Comparison of ENCODE assay signal across 8 cellular contexts in genomic region chr9:133347985-133348762, GRCh38. TPM values are rescaled to one million over a fixed set of nuclear protein-coding genes. Genes with fewer than 3 reads are reported as not detected.
DNase-seq lines count a peak whose midpoint lies in the region; ATAC-seq, FAIRE-seq and TF ChIP-seq lines count a peak whose summit lies in the region.

TSS of gene MED22 (minus strand) at chr9:133348131. CDS start at chr9:133346662, 1,469 bp downstream.
TSS of gene RPL7A (plus strand) at chr9:133348218. CDS start at chr9:133348244, 26 bp downstream.

- H4K20me1 ChIP-seq in keratinocyte (ENCODE audit: control insufficient read depth, extremely low read depth, insufficient read depth, low read length), result peaks cover 13% of the 10 kb centered on the region

- H3K27me3 Mint-ChIP-seq in central memory CD8-positive, alpha-beta T cell, result no peaks in the 10 kb centered on the region

- peak; percentile 73 for DNase-seq in AG04449 (ENCODE audit: low read depth, low spot score)
- peak; percentile 77 for DNase-seq in NCI-H446 treated with DMSO at 0.1 percent for 48 hours (lab: John Stamatoyannopoulos, UW)
- DNase-seq in central memory CD8-positive, alpha-beta T cell (ENCODE audit: low spot score in 2 of 2), result peak; percentile 80 to 88
- DNase-seq in keratinocyte (ENCODE audit: low read depth, low spot score), result peak; percentile 80
- peak; percentile 90 to 91 (median 90) for DNase-seq in stimulated activated CD4-positive, alpha-beta T cell treated with anti-CD3 and anti-CD28 coated beads, Interleukin-12 subunit alpha, Interleukin-12 subunit beta, amount 100 ng/mL, for 48 hours (ENCODE audit: low read depth in 2 of 3, low spot score in 1 of 3)

- TF ChIP-seq CTCF in AG04449 (IDR thresholded peaks at IDR 0.05; ENCODE audit: insufficient read depth, low read length, missing control alignments) (no peak), keratinocyte (optimal IDR thresholded peaks at IDR 0.05 in 1 of 3, IDR thresholded peaks at IDR 0.05 in 1 of 3, conservative IDR thresholded peaks at IDR 0.05 in 1 of 3; ENCODE audit: extremely low read depth in 1 of 3, insufficient read depth in 2 of 3, low read length in 3 of 3) (no peak)

- POLR2A ChIA-PET in AG04449 (lab: Yijun Ruan, JAX), result interaction anchor here (0.6 to 2.1 kb wide), 19 partner anchors 8 to 213 kb away, joined by 3 to 14 read pairs (median 4); partner anchors contain the start of genes CACFD1, SLC2A6, SURF1 and SURF2

- no peaks in the 10 kb centered on the region for H3K9me3 Mint-ChIP-seq in central memory CD8-positive, alpha-beta T cell

- H3K9me1 ChIP-seq in keratinocyte (ENCODE audit: control insufficient read depth, extremely low read depth, insufficient read depth, low read length), result no peaks in the 10 kb centered on the region

- H3K4me3 ChIP-seq in AG04449 (ENCODE audit: low read depth, low read length) (peak within 1 kb of the TSS; percentile 96), keratinocyte (ENCODE audit: control insufficient read depth in 2 of 3, extremely low read depth in 1 of 3, insufficient read depth in 2 of 3, low read depth in 1 of 3, low read length in 3 of 3) (peak within 1 kb of the TSS; percentile 86 to 92 (median 92))

- H3K4me3 Mint-ChIP-seq in central memory CD8-positive, alpha-beta T cell, result peak within 1 kb of the TSS; percentile 92

- peak within 1 kb of the TSS; percentile 97 for H3K9ac ChIP-seq in keratinocyte (ENCODE audit: control insufficient read depth, extremely low read depth, insufficient read depth, low read length)

- dilution Hi-C loops in keratinocyte (cut with MboI; ENCODE audit: extremely low pct_ligation_motif_present, low sequenced_read_pairs), result no loop called here

- H3K9me3 ChIP-seq in keratinocyte (ENCODE audit: control insufficient read depth, low read depth, low read length), result no peaks in the 10 kb centered on the region

- H3K4me1 Mint-ChIP-seq in central memory CD8-positive, alpha-beta T cell, result peaks cover 46% of the 10 kb centered on the region

- H2AFZ ChIP-seq in keratinocyte (ENCODE audit: control insufficient read depth, low read length), result peak within 1 kb of the TSS; percentile 68

- peak within 1 kb of the TSS; percentile 97 for H3K27ac ChIP-seq in keratinocyte (ENCODE audit: control insufficient read depth, insufficient read depth, low read length)

- H3K4me1 ChIP-seq in keratinocyte (ENCODE audit: control insufficient read depth, extremely low read depth, insufficient read depth, low read length), result peaks cover 19% of the 10 kb centered on the region

- peaks cover 59% of the 10 kb centered on the region for H3K36me3 Mint-ChIP-seq in central memory CD8-positive, alpha-beta T cell (ENCODE audit: insufficient read depth)

- peak within 1 kb of the TSS; percentile 97 for H3K4me2 ChIP-seq in keratinocyte (ENCODE audit: control insufficient read depth, extremely low read depth, insufficient read depth, low read depth, low read length)

- no peaks in the 10 kb centered on the region for H3K27me3 ChIP-seq in keratinocyte (ENCODE audit: control insufficient read depth, extremely low read depth, insufficient read depth, low read length)

- FAIRE-seq in keratinocyte (lab: Jason Lieb, UNC), result no peak

- H3K79me2 ChIP-seq in keratinocyte (ENCODE audit: control insufficient read depth, insufficient read depth, low read length), result peaks cover 45% of the 10 kb centered on the region

- CTCF ChIA-PET in AG04449 (lab: Yijun Ruan, JAX), result interaction anchor here (1.2 to 1.8 kb wide), 3 partner anchors 9 to 161 kb away, joined by 3 to 6 read pairs (median 6); no protein-coding TSS in a partner anchor

- ATAC-seq in GM18873 (IDR thresholded peaks at IDR 0.05; ENCODE audit: low FRiP score, unreplicated experiment) (peak; percentile 75), HG03342 (IDR thresholded peaks at IDR 0.05; ENCODE audit: unreplicated experiment) (peak; percentile 62)
- ATAC-seq in activated CD4-positive, CD25-positive, alpha-beta regulatory T cell treated with anti-CD3 and anti-CD28 coated beads, Interleukin-2, amount 50 U/mL, for 24 hours, result peak; percentile 77 to 79
- peak; percentile 90 for ATAC-seq in central memory CD8-positive, alpha-beta T cell (replicated peaks; ENCODE audit: extremely low read depth, poor library complexity, severe bottlenecking)

- peak within 1 kb of the TSS; percentile 96 for H3K27ac Mint-ChIP-seq in central memory CD8-positive, alpha-beta T cell (ENCODE audit: low read depth)

- H3K36me3 ChIP-seq in keratinocyte (ENCODE audit: control insufficient read depth in 2 of 2, extremely low read depth in 1 of 2, insufficient read depth in 2 of 2, low read length in 2 of 2), result peaks cover 55 to 60% of the 10 kb centered on the region in 2 experiments

RNA-seq across cellular contexts. Expression of gene MED22, which starts in this region (rescaled TPM):
- 15.3 to 25.6 TPM (median 15.9 TPM) in 3 replicates for polyA plus RNA-seq in keratinocyte
- polyA plus RNA-seq in keratinocyte (2011; ENCODE audit: low read depth), result 3.0 TPM
- polyA plus RNA-seq in keratinocyte (2011; cell fraction: cytosol; rRNA removed), result 10.8 and 18.5 TPM in 2 replicates
- 28.7 and 31.8 TPM in 2 replicates for polyA plus RNA-seq in keratinocyte (2011; cell fraction: nucleus; rRNA removed)
- polyA plus RNA-seq in keratinocyte (2012; ENCODE audit: low replicate concordance), result 7.5 and 16.9 TPM in 2 replicates
- polyA minus RNA-seq in keratinocyte, result 17.5 to 36.0 TPM (median 33.2 TPM) in 3 replicates
- 17.3 TPM for polyA minus RNA-seq in keratinocyte (2011; cell fraction: cytosol; rRNA and poly(A)+ RNA removed)
- polyA minus RNA-seq in keratinocyte (2011; cell fraction: nucleus; rRNA and poly(A)+ RNA removed), result 10.7 and 12.0 TPM in 2 replicates

RNA-seq across cellular contexts. Expression of gene RPL7A, which starts in this region (rescaled TPM):
- polyA plus RNA-seq in keratinocyte, result 2,394 to 3,298 TPM (median 2,684 TPM) in 3 replicates
- polyA plus RNA-seq in keratinocyte (2011; ENCODE audit: low read depth), result 1,320 TPM
- polyA plus RNA-seq in keratinocyte (2011; cell fraction: cytosol; rRNA removed), result 3,782 and 4,157 TPM in 2 replicates
- polyA plus RNA-seq in keratinocyte (2011; cell fraction: nucleus; rRNA removed), result 1,072 and 1,201 TPM in 2 replicates
- 2,384 and 2,909 TPM in 2 replicates for polyA plus RNA-seq in keratinocyte (2012; ENCODE audit: low replicate concordance)
- 1,498 to 3,012 TPM (median 2,133 TPM) in 3 replicates for polyA minus RNA-seq in keratinocyte
- polyA minus RNA-seq in keratinocyte (2011; cell fraction: cytosol; rRNA and poly(A)+ RNA removed), result 1,283 TPM
- 279 and 333 TPM in 2 replicates for polyA minus RNA-seq in keratinocyte (2011; cell fraction: nucleus; rRNA and poly(A)+ RNA removed)

Comparison
In these comparisons a context has a peak if more than half of its experiments do, and no peak if none do; other contexts are left out.
1. Peak in every context shown above with its lines: DNase-seq, ATAC-seq, H3K4me3 ChIP-seq and H3K27ac ChIP-seq.